ENCODE assay signal across 1 cellular context in the genomic region with DNA sequence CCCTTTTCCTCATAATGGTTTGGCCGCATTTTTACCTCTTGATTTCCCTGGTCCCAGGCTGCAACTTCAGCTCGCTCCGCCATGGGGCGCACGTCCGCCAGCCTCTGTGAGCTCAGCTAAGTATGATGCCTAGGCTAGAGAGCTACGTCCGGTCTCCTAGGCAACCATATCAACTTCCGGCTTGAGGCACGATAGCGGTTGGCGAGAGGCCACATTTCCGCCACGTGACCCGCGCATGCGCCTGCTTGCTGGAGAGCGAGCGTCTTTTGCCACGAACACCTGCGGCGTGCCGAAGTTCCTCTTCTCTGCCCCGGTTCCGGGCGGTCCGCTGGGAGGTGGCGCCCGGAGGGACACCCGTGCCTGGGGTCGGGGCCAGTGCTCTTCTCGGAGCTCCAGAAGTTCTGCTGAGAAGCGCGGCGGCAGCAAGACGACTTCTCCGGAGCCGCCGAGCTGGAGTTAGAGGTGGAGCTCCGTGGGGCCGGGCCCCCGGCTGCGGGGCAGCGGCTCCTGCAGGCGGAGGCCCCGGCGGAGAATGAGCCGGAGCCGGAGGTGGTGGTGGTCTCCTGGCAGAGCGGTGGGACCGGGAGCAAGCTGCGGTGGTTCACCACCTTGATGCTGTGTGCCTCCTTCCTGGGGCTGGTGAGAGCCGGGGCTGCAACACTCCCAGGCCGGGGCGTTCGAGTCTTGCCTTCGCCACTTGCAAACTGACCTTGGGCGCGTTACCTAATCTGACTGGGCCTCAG.
A peak's percentile ranks its signal among the peaks of the same experiment; 100 is the strongest.
TF ChIP-seq lines count a peak whose summit lies in the region.

No MANE protein-coding gene starts in this region.

TF ChIP-seq in HEK293, 187 proteins besides CTCF, POLR2A, EP300 and RAD21 (continued from another document and continues in another):
- TF ChIP-seq, protein P1, sequence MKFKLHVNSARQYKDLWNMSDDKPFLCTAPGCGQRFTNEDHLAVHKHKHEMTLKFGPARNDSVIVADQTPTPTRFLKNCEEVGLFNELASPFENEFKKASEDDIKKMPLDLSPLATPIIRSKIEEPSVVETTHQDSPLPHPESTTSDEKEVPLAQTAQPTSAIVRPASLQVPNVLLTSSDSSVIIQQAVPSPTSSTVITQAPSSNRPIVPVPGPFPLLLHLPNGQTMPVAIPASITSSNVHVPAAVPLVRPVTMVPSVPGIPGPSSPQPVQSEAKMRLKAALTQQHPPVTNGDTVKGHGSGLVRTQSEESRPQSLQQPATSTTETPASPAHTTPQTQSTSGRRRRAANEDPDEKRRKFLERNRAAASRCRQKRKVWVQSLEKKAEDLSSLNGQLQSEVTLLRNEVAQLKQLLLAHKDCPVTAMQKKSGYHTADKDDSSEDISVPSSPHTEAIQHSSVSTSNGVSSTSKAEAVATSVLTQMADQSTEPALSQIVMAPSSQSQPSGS (tag by site-specific recombination; IDR thresholded peaks at IDR 0.05; ENCODE audit: low read depth): no peak
- no peak for TF ChIP-seq ZNF146 (tag by site-specific recombination; IDR thresholded peaks at IDR 0.05)
- no peak for TF ChIP-seq ZNF792 (tag by site-specific recombination; IDR thresholded peaks at IDR 0.05)
- peak; percentile 77; the same call in 1 of the 2 replicates for TF ChIP-seq ZNF561 (tag by site-specific recombination; IDR thresholded peaks at IDR 0.05; ENCODE audit: borderline replicate concordance)
- no peak for TF ChIP-seq MEIS1 (CRISPR knock-in tag; IDR thresholded peaks at IDR 0.05; ENCODE audit: borderline replicate concordance)
- no peak for TF ChIP-seq ZNF670 (tag by site-specific recombination; IDR thresholded peaks at IDR 0.05; ENCODE audit: low read depth)
- no peak for TF ChIP-seq ZNF292 (tag by site-specific recombination; IDR thresholded peaks at IDR 0.05; ENCODE audit: borderline replicate concordance, low read depth)
- TF ChIP-seq ZFHX2 (tag by site-specific recombination; conservative IDR thresholded peaks at IDR 0.05): no peak
- TF ChIP-seq ZFP37 (tag by site-specific recombination; IDR thresholded peaks at IDR 0.05): peak; percentile 73
- TF ChIP-seq ZNF114 (tag by site-specific recombination; IDR thresholded peaks at IDR 0.05): no peak
- TF ChIP-seq ZNF202 (tag by site-specific recombination; IDR thresholded peaks at IDR 0.05; ENCODE audit: borderline replicate concordance): no peak
- TF ChIP-seq ZNF555 (tag by site-specific recombination; conservative IDR thresholded peaks at IDR 0.05): no peak
- no peak for TF ChIP-seq ZSCAN16 (tag by site-specific recombination; IDR thresholded peaks at IDR 0.05)
- TF ChIP-seq ZNF2 (tag by site-specific recombination; IDR thresholded peaks at IDR 0.05): peak; percentile 73
- TF ChIP-seq, protein P2, sequence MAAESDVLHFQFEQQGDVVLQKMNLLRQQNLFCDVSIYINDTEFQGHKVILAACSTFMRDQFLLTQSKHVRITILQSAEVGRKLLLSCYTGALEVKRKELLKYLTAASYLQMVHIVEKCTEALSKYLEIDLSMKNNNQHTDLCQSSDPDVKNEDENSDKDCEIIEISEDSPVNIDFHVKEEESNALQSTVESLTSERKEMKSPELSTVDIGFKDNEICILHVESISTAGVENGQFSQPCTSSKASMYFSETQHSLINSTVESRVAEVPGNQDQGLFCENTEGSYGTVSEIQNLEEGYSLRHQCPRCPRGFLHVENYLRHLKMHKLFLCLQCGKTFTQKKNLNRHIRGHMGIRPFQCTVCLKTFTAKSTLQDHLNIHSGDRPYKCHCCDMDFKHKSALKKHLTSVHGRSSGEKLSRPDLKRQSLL (tag by site-specific recombination; IDR thresholded peaks at IDR 0.05): peak; percentile 59; the same call in 1 of the 2 replicates
- no peak for TF ChIP-seq ZNF138 (tag by site-specific recombination; IDR thresholded peaks at IDR 0.05; ENCODE audit: borderline replicate concordance)
- TF ChIP-seq ZNF394 (tag by site-specific recombination; IDR thresholded peaks at IDR 0.05; ENCODE audit: borderline replicate concordance): peak; percentile 19; the same call in 1 of the 2 replicates
- TF ChIP-seq ZNF391 (tag by site-specific recombination; IDR thresholded peaks at IDR 0.05; ENCODE audit: borderline replicate concordance, low read depth): no peak; the same call in 1 of the 2 replicates
- TF ChIP-seq, protein P3, sequence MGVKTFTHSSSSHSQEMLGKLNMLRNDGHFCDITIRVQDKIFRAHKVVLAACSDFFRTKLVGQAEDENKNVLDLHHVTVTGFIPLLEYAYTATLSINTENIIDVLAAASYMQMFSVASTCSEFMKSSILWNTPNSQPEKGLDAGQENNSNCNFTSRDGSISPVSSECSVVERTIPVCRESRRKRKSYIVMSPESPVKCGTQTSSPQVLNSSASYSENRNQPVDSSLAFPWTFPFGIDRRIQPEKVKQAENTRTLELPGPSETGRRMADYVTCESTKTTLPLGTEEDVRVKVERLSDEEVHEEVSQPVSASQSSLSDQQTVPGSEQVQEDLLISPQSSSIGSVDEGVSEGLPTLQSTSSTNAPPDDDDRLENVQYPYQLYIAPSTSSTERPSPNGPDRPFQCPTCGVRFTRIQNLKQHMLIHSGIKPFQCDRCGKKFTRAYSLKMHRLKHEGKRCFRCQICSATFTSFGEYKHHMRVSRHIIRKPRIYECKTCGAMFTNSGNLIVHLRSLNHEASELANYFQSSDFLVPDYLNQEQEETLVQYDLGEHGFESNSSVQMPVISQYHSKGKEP (tag by site-specific recombination; IDR thresholded peaks at IDR 0.05): no peak
- TF ChIP-seq, protein P4, sequence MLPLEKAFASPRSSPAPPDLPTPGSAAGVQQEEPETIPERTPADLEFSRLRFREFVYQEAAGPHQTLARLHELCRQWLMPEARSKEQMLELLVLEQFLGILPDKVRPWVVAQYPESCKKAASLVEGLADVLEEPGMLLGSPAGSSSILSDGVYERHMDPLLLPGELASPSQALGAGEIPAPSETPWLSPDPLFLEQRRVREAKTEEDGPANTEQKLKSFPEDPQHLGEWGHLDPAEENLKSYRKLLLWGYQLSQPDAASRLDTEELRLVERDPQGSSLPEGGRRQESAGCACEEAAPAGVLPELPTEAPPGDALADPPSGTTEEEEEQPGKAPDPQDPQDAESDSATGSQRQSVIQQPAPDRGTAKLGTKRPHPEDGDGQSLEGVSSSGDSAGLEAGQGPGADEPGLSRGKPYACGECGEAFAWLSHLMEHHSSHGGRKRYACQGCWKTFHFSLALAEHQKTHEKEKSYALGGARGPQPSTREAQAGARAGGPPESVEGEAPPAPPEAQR (tag by site-specific recombination; IDR thresholded peaks at IDR 0.05): no peak
- TF ChIP-seq ZNF473 (tag by site-specific recombination; IDR thresholded peaks at IDR 0.05): no peak
- no peak for TF ChIP-seq YY1 (tag by site-specific recombination; IDR thresholded peaks at IDR 0.05)
- no peak for TF ChIP-seq BCL11B (tag by site-specific recombination; IDR thresholded peaks at IDR 0.05; ENCODE audit: low read depth)
- TF ChIP-seq, protein P5, sequence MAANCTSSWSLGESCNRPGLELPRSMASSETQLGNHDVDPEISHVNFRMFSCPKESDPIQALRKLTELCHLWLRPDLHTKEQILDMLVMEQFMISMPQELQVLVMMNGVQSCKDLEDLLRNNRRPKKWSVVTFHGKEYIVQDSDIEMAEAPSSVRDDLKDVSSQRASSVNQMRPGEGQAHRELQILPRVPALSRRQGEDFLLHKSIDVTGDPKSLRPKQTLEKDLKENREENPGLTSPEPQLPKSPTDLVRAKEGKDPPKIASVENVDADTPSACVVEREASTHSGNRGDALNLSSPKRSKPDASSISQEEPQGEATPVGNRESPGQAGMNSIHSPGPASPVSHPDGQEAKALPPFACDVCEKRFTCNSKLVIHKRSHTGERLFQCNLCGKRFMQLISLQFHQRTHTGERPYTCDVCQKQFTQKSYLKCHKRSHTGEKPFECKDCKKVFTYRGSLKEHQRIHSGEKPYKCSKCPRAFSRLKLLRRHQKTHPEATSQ (tag by site-specific recombination; IDR thresholded peaks at IDR 0.05): 0 out of 2 replicates have a peak, but pooled peaks have one; percentile 55
- no peak for TF ChIP-seq ZNF133 (tag by site-specific recombination; IDR thresholded peaks at IDR 0.05)
- TF ChIP-seq REPIN1 (tag by site-specific recombination; IDR thresholded peaks at IDR 0.05; ENCODE audit: low read depth): no peak
- no peak for TF ChIP-seq ZNF221 (tag by site-specific recombination; IDR thresholded peaks at IDR 0.05; ENCODE audit: borderline replicate concordance)
- TF ChIP-seq ZBTB17 (tag by site-specific recombination; IDR thresholded peaks at IDR 0.05): peak; percentile 87
- TF ChIP-seq ZNF677 (tag by site-specific recombination; IDR thresholded peaks at IDR 0.05): no peak
- peak; percentile 72; the same call in 1 of the 2 replicates for TF ChIP-seq ZNF660 (tag by site-specific recombination; IDR thresholded peaks at IDR 0.05)
- 0 out of 2 replicates have a peak, but pooled peaks have one; percentile 17 for TF ChIP-seq ZNF560 (tag by site-specific recombination; IDR thresholded peaks at IDR 0.05; ENCODE audit: borderline replicate concordance)
- TF ChIP-seq, protein P6, sequence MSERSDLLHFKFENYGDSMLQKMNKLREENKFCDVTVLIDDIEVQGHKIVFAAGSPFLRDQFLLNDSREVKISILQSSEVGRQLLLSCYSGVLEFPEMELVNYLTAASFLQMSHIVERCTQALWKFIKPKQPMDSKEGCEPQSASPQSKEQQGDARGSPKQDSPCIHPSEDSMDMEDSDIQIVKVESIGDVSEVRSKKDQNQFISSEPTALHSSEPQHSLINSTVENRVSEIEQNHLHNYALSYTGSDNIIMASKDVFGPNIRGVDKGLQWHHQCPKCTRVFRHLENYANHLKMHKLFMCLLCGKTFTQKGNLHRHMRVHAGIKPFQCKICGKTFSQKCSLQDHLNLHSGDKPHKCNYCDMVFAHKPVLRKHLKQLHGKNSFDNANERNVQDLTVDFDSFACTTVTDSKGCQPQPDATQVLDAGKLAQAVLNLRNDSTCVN (tag by site-specific recombination; optimal IDR thresholded peaks at IDR 0.05): peak; percentile 38
- TF ChIP-seq, protein P7, sequence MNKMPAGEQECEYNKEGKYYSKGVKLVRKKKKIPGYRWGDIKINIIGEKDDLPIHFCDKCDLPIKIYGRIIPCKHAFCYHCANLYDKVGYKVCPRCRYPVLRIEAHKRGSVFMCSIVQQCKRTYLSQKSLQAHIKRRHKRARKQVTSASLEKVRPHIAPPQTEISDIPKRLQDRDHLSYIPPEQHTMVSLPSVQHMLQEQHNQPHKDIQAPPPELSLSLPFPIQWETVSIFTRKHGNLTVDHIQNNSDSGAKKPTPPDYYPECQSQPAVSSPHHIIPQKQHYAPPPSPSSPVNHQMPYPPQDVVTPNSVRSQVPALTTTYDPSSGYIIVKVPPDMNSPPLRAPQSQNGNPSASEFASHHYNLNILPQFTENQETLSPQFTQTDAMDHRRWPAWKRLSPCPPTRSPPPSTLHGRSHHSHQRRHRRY (tag by site-specific recombination; IDR thresholded peaks at IDR 0.05): no peak
- TF ChIP-seq ZNF24 (tag by site-specific recombination; IDR thresholded peaks at IDR 0.05): no peak
- TF ChIP-seq SCRT1 (tag by site-specific recombination; IDR thresholded peaks at IDR 0.05; ENCODE audit: borderline replicate concordance): peak; percentile 12; the same call in 1 of the 2 replicates
- TF ChIP-seq ZNF416 (tag by site-specific recombination; IDR thresholded peaks at IDR 0.05): no peak
- no peak for TF ChIP-seq ZNF558 (tag by site-specific recombination; IDR thresholded peaks at IDR 0.05)
- no peak for TF ChIP-seq ZNF571 (tag by site-specific recombination; IDR thresholded peaks at IDR 0.05)
- TF ChIP-seq, protein P8, sequence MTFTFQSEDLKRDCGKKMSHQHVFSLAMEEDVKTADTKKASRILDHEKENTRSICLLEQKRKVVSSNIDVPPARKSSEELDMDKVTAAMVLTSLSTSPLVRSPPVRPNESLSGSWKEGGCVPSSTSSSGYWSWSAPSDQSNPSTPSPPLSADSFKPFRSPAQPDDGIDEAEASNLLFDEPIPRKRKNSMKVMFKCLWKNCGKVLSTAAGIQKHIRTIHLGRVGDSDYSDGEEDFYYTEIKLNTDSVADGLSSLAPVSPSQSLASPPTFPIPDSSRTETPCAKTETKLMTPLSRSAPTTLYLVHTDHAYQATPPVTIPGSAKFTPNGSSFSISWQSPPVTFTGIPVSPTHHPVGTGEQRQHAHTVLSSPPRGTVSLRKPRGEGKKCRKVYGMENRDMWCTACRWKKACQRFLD (tag by site-specific recombination; IDR thresholded peaks at IDR 0.05): no peak
- no peak for TF ChIP-seq GLI2 (tag by site-specific recombination; IDR thresholded peaks at IDR 0.05; ENCODE audit: borderline replicate concordance, low read depth)
- TF ChIP-seq ZFP69B (tag by site-specific recombination; IDR thresholded peaks at IDR 0.05): no peak; the same call in none of the 2 replicates
- no peak for TF ChIP-seq ZNF549 (tag by site-specific recombination; IDR thresholded peaks at IDR 0.05)
- TF ChIP-seq, protein P9, sequence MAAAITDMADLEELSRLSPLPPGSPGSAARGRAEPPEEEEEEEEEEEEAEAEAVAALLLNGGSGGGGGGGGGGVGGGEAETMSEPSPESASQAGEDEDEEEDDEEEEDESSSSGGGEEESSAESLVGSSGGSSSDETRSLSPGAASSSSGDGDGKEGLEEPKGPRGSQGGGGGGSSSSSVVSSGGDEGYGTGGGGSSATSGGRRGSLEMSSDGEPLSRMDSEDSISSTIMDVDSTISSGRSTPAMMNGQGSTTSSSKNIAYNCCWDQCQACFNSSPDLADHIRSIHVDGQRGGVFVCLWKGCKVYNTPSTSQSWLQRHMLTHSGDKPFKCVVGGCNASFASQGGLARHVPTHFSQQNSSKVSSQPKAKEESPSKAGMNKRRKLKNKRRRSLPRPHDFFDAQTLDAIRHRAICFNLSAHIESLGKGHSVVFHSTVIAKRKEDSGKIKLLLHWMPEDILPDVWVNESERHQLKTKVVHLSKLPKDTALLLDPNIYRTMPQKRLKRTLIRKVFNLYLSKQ (tag by site-specific recombination; IDR thresholded peaks at IDR 0.05; ENCODE audit: borderline replicate concordance): no peak
- TF ChIP-seq ZNF76 (tag by site-specific recombination; IDR thresholded peaks at IDR 0.05; ENCODE audit: borderline replicate concordance, low read depth): no peak
- peak; percentile 96 for TF ChIP-seq GLIS2 (tag by site-specific recombination; IDR thresholded peaks at IDR 0.05)
- TF ChIP-seq ZEB2 (tag by site-specific recombination; IDR thresholded peaks at IDR 0.05): peak; percentile 83
- no peak for TF ChIP-seq MYNN (tag by site-specific recombination; IDR thresholded peaks at IDR 0.05; ENCODE audit: borderline replicate concordance)
- TF ChIP-seq ZNF121 (tag by site-specific recombination; IDR thresholded peaks at IDR 0.05): peak; percentile 64
- peak; percentile 75 for TF ChIP-seq ZXDB (tag by site-specific recombination; IDR thresholded peaks at IDR 0.05)
- TF ChIP-seq ZNF140 (tag by site-specific recombination; IDR thresholded peaks at IDR 0.05): no peak
